1 cellular context compared by ENCODE assay signal in the genomic region with DNA sequence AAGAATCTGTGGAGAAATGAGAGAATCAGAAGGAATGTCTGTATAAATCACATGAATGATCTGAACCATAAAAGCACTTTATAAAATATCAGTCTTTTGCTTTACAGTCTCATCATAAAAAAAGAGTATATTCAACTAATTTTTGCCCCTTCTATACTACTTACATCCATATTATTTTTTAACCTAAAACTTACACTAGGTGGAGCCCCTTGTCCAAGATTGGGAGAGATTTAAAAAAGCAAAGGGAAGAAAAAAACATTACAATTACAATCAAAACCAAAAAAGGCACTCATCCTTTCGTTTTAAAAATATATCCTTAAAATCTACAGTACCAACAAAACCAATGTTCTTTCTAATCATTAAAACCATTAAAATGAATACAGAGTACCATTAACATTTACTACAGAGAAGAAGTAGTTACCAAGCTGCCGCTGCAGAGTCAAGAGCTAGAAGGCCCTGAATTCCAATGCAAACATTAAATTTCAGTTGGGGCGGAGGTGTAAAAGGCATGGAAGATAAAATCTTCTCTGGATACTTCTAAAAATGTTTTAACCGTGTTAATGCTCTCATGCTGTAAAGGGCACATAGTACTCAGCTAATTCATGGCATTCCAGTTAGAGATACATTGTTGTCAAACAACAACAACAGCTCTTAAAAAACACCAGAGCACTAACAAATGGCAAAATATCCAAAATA.
TF ChIP-seq lines count a peak whose summit lies in the region.

No MANE protein-coding gene starts in this region.

TF ChIP-seq in HEK293, 187 proteins besides CTCF, POLR2A, EP300 and RAD21 (continued from another document):
- TF ChIP-seq, protein P1, sequence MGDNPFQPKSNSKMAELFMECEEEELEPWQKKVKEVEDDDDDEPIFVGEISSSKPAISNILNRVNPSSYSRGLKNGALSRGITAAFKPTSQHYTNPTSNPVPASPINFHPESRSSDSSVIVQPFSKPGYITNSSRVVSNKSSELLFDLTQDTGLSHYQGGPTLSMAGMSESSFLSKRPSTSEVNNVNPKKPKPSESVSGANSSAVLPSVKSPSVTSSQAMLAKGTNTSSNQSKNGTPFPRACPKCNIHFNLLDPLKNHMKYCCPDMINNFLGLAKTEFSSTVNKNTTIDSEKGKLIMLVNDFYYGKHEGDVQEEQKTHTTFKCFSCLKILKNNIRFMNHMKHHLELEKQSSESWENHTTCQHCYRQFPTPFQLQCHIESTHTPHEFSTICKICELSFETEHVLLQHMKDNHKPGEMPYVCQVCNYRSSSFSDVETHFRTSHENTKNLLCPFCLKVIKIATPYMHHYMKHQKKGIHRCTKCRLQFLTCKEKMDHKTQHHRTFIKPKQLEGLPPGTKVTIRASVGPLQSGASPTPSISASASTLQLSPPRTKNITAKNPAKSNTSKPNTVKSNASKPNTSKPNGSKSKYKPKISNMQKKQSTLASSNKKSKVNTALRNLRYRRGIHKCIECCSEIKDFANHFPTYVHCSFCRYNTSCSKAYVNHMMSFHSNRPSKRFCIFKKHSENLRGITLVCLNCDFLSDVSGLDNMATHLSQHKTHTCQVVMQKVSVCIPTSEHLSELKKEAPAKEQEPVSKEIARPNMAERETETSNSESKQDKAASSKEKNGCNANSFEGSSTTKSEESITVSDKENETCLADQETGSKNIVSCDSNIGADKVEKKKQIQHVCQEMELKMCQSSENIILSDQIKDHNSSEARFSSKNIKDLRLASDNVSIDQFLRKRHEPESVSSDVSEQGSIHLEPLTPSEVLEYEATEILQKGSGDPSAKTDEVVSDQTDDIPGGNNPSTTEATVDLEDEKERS (tag by site-specific recombination; IDR thresholded peaks at IDR 0.05): no peak
- TF ChIP-seq ZNF701 (tag by site-specific recombination; IDR thresholded peaks at IDR 0.05): no peak
- TF ChIP-seq SP7 (tag by site-specific recombination; IDR thresholded peaks at IDR 0.05): no peak
- no peak for TF ChIP-seq ZNF529 (tag by site-specific recombination; IDR thresholded peaks at IDR 0.05; ENCODE audit: insufficient replicate concordance)
- no peak for TF ChIP-seq ZSCAN16 (tag by site-specific recombination; IDR thresholded peaks at IDR 0.05)
- no peak for TF ChIP-seq WT1 (tag by site-specific recombination; IDR thresholded peaks at IDR 0.05)
- no peak for TF ChIP-seq ZBTB1 (tag by site-specific recombination; IDR thresholded peaks at IDR 0.05)
- no peak for TF ChIP-seq ZNF76 (tag by site-specific recombination; IDR thresholded peaks at IDR 0.05; ENCODE audit: borderline replicate concordance, low read depth)
- no peak for TF ChIP-seq ZNF248 (tag by site-specific recombination; IDR thresholded peaks at IDR 0.05)
- TF ChIP-seq, protein P2, sequence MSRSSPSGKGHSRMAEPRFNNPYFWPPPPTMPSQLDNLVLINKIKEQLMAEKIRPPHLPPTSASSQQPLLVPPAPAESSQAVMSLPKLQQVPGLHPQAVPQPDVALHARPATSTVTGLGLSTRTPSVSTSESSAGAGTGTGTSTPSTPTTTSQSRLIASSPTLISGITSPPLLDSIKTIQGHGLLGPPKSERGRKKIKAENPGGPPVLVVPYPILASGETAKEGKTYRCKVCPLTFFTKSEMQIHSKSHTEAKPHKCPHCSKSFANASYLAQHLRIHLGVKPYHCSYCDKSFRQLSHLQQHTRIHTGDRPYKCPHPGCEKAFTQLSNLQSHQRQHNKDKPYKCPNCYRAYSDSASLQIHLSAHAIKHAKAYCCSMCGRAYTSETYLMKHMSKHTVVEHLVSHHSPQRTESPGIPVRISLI (tag by site-specific recombination; IDR thresholded peaks at IDR 0.05): peak; percentile 78
- TF ChIP-seq KLF1 (tag by site-specific recombination; IDR thresholded peaks at IDR 0.05): no peak
- peak; percentile 60 for TF ChIP-seq ZNF654 (tag by site-specific recombination; IDR thresholded peaks at IDR 0.05; ENCODE audit: low read depth)
- TF ChIP-seq ZNF274 (IDR thresholded peaks at IDR 0.05; ENCODE audit: low read length): no peak
- TF ChIP-seq ZNF274 (tag by site-specific recombination; IDR thresholded peaks at IDR 0.05; ENCODE audit: borderline replicate concordance): no peak
